Comparison of ENCODE assay signal across 12 cellular contexts in the genomic region with DNA sequence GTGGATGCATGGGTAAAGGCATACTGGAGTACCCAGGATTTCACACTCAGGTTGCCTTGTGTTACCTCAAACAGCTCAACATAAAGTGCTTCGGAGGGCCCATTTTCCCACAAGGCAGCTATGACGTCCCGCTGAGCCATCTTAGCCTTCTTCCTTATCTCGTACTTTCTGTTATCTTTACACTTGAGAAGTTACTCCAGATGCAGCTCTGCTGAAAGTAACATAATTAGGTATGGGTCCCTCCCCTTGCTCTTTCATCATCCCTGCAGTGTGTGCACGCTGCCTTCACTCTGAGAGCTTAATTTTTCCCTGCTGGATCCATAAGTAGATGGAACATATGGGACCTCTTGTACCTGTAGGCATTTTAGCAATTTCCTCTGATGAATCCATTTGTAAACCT.
A peak's percentile ranks its signal among the peaks of the same experiment; 100 is the strongest.
DNase-seq lines count a peak whose midpoint lies in the region; ATAC-seq and TF ChIP-seq lines count a peak whose summit lies in the region.
"Had no signal": no experiment of that assay in that cellular context is flagged by ENCODE, and none has a peak within 500 bp of the region (broad histone marks: within the 10 kb centered on the region; RNA-seq: fewer than 3 reads in every experiment).

No MANE protein-coding gene starts in this region.

- H3K27me3 ChIP-seq in right atrium auricular region = no peaks in the 10 kb centered on the region
- no peaks in the 10 kb centered on the region for H3K27me3 ChIP-seq in ascending aorta
- H3K27me3 ChIP-seq in upper lobe of left lung = no peaks in the 10 kb centered on the region
- H3K27me3 ChIP-seq: BLaER1 treated with 17β-estradiol and CSF1 and Interleukin-3, amounts not matched to agents 10 nM and 100 nM had no signal

- no peak for DNase-seq in Right ventricle myocardium inferior (ENCODE audit: missing footprints)
- DNase-seq in right atrium auricular region (ENCODE audit: low spot score) = no peak
- DNase-seq in SK-N-DZ (ENCODE audit: low spot score) = peak; percentile 89
- DNase-seq in iPS-NIHi7 (ENCODE audit: extremely low spot score) = peak; percentile 13
- DNase-seq in NCI-H187 treated with DMSO at 0.1 percent for 48 hours (lab: John Stamatoyannopoulos, UW) = no peak
- no peak for DNase-seq in ascending aorta (ENCODE audit: low spot score in 2 of 2)
- no peak for DNase-seq in upper lobe of left lung
- DNase-seq: ACHN; CD4-positive, CD25-positive, alpha-beta regulatory T cell; IMR-90 had no signal

- H3K36me3 ChIP-seq in right atrium auricular region (no peaks in the 10 kb centered on the region), ascending aorta (no peaks in the 10 kb centered on the region), upper lobe of left lung (no peaks in the 10 kb centered on the region)
- H3K36me3 ChIP-seq: BLaER1 treated with 17β-estradiol and CSF1 and Interleukin-3, amounts not matched to agents 10 nM and 100 nM had no signal

- intact Hi-C loops in Right ventricle myocardium inferior (cut with DNase I) = no loop called here
- intact Hi-C loops in ascending aorta (cut with DNase I) = no loop called here

- H3K27ac ChIP-seq in right atrium auricular region = no peak overlapping the region
- no peak overlapping the region for H3K27ac ChIP-seq in ascending aorta
- H3K27ac ChIP-seq in upper lobe of left lung = no peak overlapping the region
- H3K27ac ChIP-seq: BLaER1 treated with 17β-estradiol and CSF1 and Interleukin-3, amounts not matched to agents 10 nM and 100 nM had no signal

- ATAC-seq in Right ventricle myocardium inferior (peak; percentile 42), upper lobe of left lung (ENCODE audit: low FRiP score in 2 of 2) (no peak)
- ATAC-seq: HCT116 had no signal

- TF ChIP-seq POLR2A in upper lobe of left lung (IDR thresholded peaks at IDR 0.05) = no peak

- WGBS in upper lobe of left lung, 2 donors = 54 to 70% methylated on average over 5 of the region's 5 CpGs

- TF ChIP-seq CTCF in right atrium auricular region (IDR thresholded peaks at IDR 0.05) (no peak), ascending aorta (IDR thresholded peaks at IDR 0.05) (no peak), upper lobe of left lung (IDR thresholded peaks at IDR 0.05) (no peak)

- TF ChIP-seq EP300 in upper lobe of left lung (IDR thresholded peaks at IDR 0.05) = no peak

- no peak overlapping the region for H3K4me3 ChIP-seq in right atrium auricular region
- H3K4me3 ChIP-seq in ascending aorta = no peak overlapping the region
- H3K4me3 ChIP-seq in upper lobe of left lung = no peak overlapping the region
- H3K4me3 ChIP-seq: BLaER1 treated with 17β-estradiol and CSF1 and Interleukin-3, amounts not matched to agents 10 nM and 100 nM had no signal

- H3K9me3 ChIP-seq in right atrium auricular region (no peaks in the 10 kb centered on the region), ascending aorta (no peaks in the 10 kb centered on the region), upper lobe of left lung (no peaks in the 10 kb centered on the region)
- H3K9me3 ChIP-seq: BLaER1 treated with 17β-estradiol and CSF1 and Interleukin-3, amounts not matched to agents 10 nM and 100 nM had no signal

- H3K4me1 ChIP-seq in right atrium auricular region (no peaks in the 10 kb centered on the region), ascending aorta (no peaks in the 10 kb centered on the region), upper lobe of left lung (no peaks in the 10 kb centered on the region)
- H3K4me1 ChIP-seq: BLaER1 treated with 17β-estradiol and CSF1 and Interleukin-3, amounts not matched to agents 10 nM and 100 nM had no signal

Comparison
In these comparisons a context has a peak if more than half of its experiments do, and no peak if none do; other contexts are left out.
1. DNase-seq: peak in SK-N-DZ (single experiment) and iPS-NIHi7 (single experiment); none in Right ventricle myocardium inferior (single experiment), right atrium auricular region (single experiment), NCI-H187 treated with DMSO at 0.1 percent for 48 hours (single experiment), ascending aorta (0 of 2) and upper lobe of left lung (0 of 2).